38 cellular contexts compared by ENCODE assay signal in the genomic region with DNA sequence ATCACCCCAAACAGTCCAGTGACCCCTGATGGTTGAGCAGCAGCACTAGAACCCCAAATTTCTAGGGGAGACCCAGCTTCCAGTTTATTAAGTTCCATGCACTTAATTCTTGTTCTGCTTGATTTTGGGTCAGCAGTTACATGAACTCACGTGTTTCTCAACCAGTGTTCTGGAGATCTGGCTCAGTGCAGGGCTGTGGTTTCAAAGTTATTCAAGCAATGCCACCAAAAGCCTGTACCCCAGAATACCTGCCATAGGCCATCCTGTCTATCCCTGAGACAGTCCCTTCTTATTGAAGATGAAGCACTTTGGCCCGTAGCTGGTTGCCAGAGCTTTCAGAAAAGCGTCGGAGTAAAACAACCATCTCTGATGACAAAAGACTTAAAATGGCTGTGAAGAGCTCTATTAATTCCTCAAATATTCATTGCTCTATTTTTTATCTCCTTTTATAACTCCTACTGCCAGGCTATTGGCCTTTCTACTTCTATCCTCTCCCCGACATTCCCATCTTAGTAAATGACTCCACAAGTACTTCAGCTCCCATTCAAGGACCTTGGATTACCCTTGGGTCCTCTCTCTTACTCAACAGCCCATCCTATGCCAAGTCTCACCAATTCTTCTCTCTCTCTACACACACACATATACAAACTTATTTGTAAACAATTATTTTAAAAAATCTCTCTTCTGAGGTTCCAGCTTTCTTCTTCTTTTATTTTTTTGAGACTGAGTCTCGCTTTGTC. TPM values are rescaled to one million over a fixed set of nuclear protein-coding genes. Genes with fewer than 3 reads are reported as not detected.
"Had no signal": no experiment of that assay in that cellular context is flagged by ENCODE, and none has a peak within 500 bp of the region (broad histone marks: within the 10 kb centered on the region; RNA-seq: fewer than 3 reads in every experiment).

No MANE protein-coding gene starts in this region.

- H3K27me3 Mint-ChIP-seq: activated T-cell treated with anti-CD3 and anti-CD28 coated beads, Interleukin-2, amount 50 U/mL, for 24 hours; stimulated activated naive B cell treated with anti-CD40 and anti-IgM and Interleukin-4, amounts not matched to agents 10 μg/mL and 1 μg/mL and 100 μg/mL, for 72 hours had no signal

- H3K36me3 Mint-ChIP-seq: activated naive CD4-positive, alpha-beta T cell treated with anti-CD3 and anti-CD28 coated beads, Interleukin-2, amount 10 ng/mL, durations not matched to agents 7 days and 5 days; activated naive CD8-positive, alpha-beta T cell treated with anti-CD3 and anti-CD28 coated beads, Interleukin-2, amount 10 ng/mL, durations not matched to agents 7 days and 5 days; brain; immature natural killer cell; stimulated activated naive B cell treated with anti-CD40 and anti-IgM and Interleukin-4, amounts not matched to agents 10 μg/mL and 1 μg/mL and 100 μg/mL, for 72 hours had no signal

- DNase-seq: activated CD4-positive, alpha-beta T cell treated with anti-CD3 and anti-CD28 coated beads for 48 hours; activated CD4-positive, alpha-beta T cell treated with anti-CD3 and anti-CD28 coated beads, Interleukin-2, amount 50 U/mL, for 48 hours; activated CD8-positive, alpha-beta memory T cell treated with anti-CD3 and anti-CD28 coated beads for 24 hours; activated gamma-delta T cell; activated naive CD4-positive, alpha-beta T cell treated with anti-CD3 and anti-CD28 coated beads, Interleukin-2, amount 10 ng/mL, durations not matched to agents 7 days and 5 days; activated naive CD8-positive, alpha-beta T cell treated with anti-CD3 and anti-CD28 coated beads, Interleukin-2, amount 10 ng/mL, durations not matched to agents 7 days and 5 days; activated T-cell treated with anti-CD3 and anti-CD28 coated beads, Interleukin-2, amount 50 U/mL, for 24 hours; effector memory CD8-positive, alpha-beta T cell; foreskin keratinocyte; heart left ventricle; hypothalamus; immature natural killer cell; ovary; sigmoid colon; stimulated activated CD4-positive, alpha-beta T cell treated with anti-CD3 and anti-CD28 coated beads, Interleukin-15, amount 100 ng/mL, for 24 hours; stimulated activated CD4-positive, alpha-beta T cell treated with anti-CD3 and anti-CD28 coated beads, Interleukin-2, amount 100 ng/mL, for 24 hours; stimulated activated naive B cell treated with anti-CD40 and anti-IgM and Interleukin-4, amounts not matched to agents 10 μg/mL and 1 μg/mL and 100 μg/mL, for 72 hours; stomach; T1000; upper lobe of left lung; WERI-Rb-1 had no signal

- ATAC-seq: activated CD4-positive, CD25-positive, alpha-beta regulatory T cell treated with anti-CD3 and anti-CD28 coated beads, Interleukin-2, amount 50 U/mL, for 24 hours; effector memory CD8-positive, alpha-beta T cell; foreskin keratinocyte; left lobe of liver; stimulated activated naive B cell treated with anti-CD40 and anti-IgM and Interleukin-4, amounts not matched to agents 10 μg/mL and 1 μg/mL and 100 μg/mL, for 72 hours had no signal

- H3K9me3 ChIP-seq: ascending aorta, heart left ventricle, ovary, sigmoid colon, stomach, thyroid gland, upper lobe of left lung, vagina had no signal

- H3K4me3 ChIP-seq: ascending aorta, cardiac muscle cell, coronary artery, heart left ventricle, lung, ovary, sigmoid colon, stomach, thyroid gland, upper lobe of left lung, vagina had no signal

- H3K4me1 ChIP-seq: ascending aorta, foreskin keratinocyte, heart left ventricle, sigmoid colon, stomach, thyroid gland, upper lobe of left lung, vagina had no signal

- H3K4me1 Mint-ChIP-seq: activated naive CD4-positive, alpha-beta T cell treated with anti-CD3 and anti-CD28 coated beads, Interleukin-2, amount 10 ng/mL, durations not matched to agents 7 days and 5 days; brain; immature natural killer cell had no signal

- H3K4me3 Mint-ChIP-seq: activated naive CD4-positive, alpha-beta T cell treated with anti-CD3 and anti-CD28 coated beads, Interleukin-2, amount 10 ng/mL, durations not matched to agents 7 days and 5 days; activated naive CD8-positive, alpha-beta T cell treated with anti-CD3 and anti-CD28 coated beads, Interleukin-2, amount 10 ng/mL, durations not matched to agents 7 days and 5 days; activated T-cell treated with anti-CD3 and anti-CD28 coated beads, Interleukin-2, amount 50 U/mL, for 24 hours; brain; effector memory CD8-positive, alpha-beta T cell; immature natural killer cell; stimulated activated naive B cell treated with anti-CD40 and anti-IgM and Interleukin-4, amounts not matched to agents 10 μg/mL and 1 μg/mL and 100 μg/mL, for 72 hours had no signal

- H3K9me3 Mint-ChIP-seq: activated naive CD4-positive, alpha-beta T cell treated with anti-CD3 and anti-CD28 coated beads, Interleukin-2, amount 10 ng/mL, durations not matched to agents 7 days and 5 days; activated naive CD8-positive, alpha-beta T cell treated with anti-CD3 and anti-CD28 coated beads, Interleukin-2, amount 10 ng/mL, durations not matched to agents 7 days and 5 days; activated T-cell treated with anti-CD3 and anti-CD28 coated beads, Interleukin-2, amount 50 U/mL, for 24 hours; brain; effector memory CD8-positive, alpha-beta T cell; immature natural killer cell; stimulated activated naive B cell treated with anti-CD40 and anti-IgM and Interleukin-4, amounts not matched to agents 10 μg/mL and 1 μg/mL and 100 μg/mL, for 72 hours had no signal

- H3K36me3 ChIP-seq: ascending aorta, cardiac muscle cell, heart left ventricle, ovary, sigmoid colon, stomach, thyroid gland, upper lobe of left lung, vagina, WERI-Rb-1 had no signal

- H3K27me3 ChIP-seq: ascending aorta, foreskin keratinocyte, ovary, sigmoid colon, thyroid gland, upper lobe of left lung, vagina had no signal

- H3K27ac ChIP-seq: ascending aorta, cardiac muscle cell, coronary artery, foreskin keratinocyte, heart left ventricle, ovary, sigmoid colon, stomach, thyroid gland, upper lobe of left lung, vagina, WERI-Rb-1 had no signal

- H3K27ac Mint-ChIP-seq: activated naive CD4-positive, alpha-beta T cell treated with anti-CD3 and anti-CD28 coated beads, Interleukin-2, amount 10 ng/mL, durations not matched to agents 7 days and 5 days; activated naive CD8-positive, alpha-beta T cell treated with anti-CD3 and anti-CD28 coated beads, Interleukin-2, amount 10 ng/mL, durations not matched to agents 7 days and 5 days; activated T-cell treated with anti-CD3 and anti-CD28 coated beads, Interleukin-2, amount 50 U/mL, for 24 hours; brain; effector memory CD8-positive, alpha-beta T cell; immature natural killer cell; progenitor cell of endocrine pancreas; stimulated activated naive B cell treated with anti-CD40 and anti-IgM and Interleukin-4, amounts not matched to agents 10 μg/mL and 1 μg/mL and 100 μg/mL, for 72 hours had no signal

RNA-seq across cellular contexts. Expression of a gene that starts 18.0 kb away (rescaled TPM):
- total RNA-seq: activated naive CD8-positive, alpha-beta T cell treated with anti-CD3 and anti-CD28 coated beads, Interleukin-2, amount 10 ng/mL, durations not matched to agents 7 days and 5 days; ascending aorta; cardiac muscle cell; cerebellum; endothelial cell of umbilical vein; foreskin keratinocyte; heart left ventricle; kidney epithelial cell; left lobe of liver; lung; mucosa of gallbladder; ovary; progenitor cell of endocrine pancreas; renal cortical epithelial cell; sigmoid colon; thyroid gland; upper lobe of left lung; vagina had no signal
- polyA plus RNA-seq: cardiac muscle cell, endothelial cell of umbilical vein, esophagus, foreskin keratinocyte, heart left ventricle, immature natural killer cell, neural cell, ovary had no signal
